In the genomic region with DNA sequence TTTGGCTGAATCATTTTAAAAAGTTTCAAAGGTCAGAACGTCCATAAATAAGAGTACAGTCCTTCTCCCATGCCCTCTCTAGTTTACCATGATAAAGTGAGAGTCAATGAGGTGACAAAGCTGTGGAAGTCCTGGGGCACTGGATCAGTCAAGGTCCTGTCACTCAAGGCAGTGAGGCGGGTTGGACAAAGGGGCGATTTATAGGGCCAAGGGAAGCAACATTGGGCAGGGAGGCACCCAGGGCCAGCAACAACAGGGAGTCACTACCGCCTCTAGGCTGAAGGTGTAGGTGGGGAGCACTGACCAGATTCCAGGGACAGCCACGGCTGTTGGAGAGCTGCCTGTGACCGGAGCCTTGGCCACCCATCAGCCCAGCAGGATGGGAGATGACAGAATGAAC, we compare ENCODE assay signal across 7 cellular contexts.
"Had no signal": no experiment of that assay in that cellular context is flagged by ENCODE, and none has a peak within 500 bp of the region (broad histone marks: within the 10 kb centered on the region; RNA-seq: fewer than 3 reads in every experiment).

No MANE protein-coding gene starts in this region.

- H3K4me3 ChIP-seq: GM23248 had no signal

- H3K9ac ChIP-seq: GM23248 had no signal

- H3K27ac ChIP-seq: GM23248, HL-60 had no signal

- H2AFZ ChIP-seq: GM23248 had no signal

- DNase-seq: GM23248, GOT3, H7, HCEC 1CT, IMR-90, KBM-7 had no signal
